In genomic region chr6:14634072-14634471, GRCh38 we compare ENCODE assay signal across 20 cellular contexts.
DNase-seq lines count a peak whose midpoint lies in the region; ATAC-seq and TF ChIP-seq lines count a peak whose summit lies in the region.
"Had no signal": no experiment of that assay in that cellular context is flagged by ENCODE, and none has a peak within 500 bp of the region (broad histone marks: within the 10 kb centered on the region; RNA-seq: fewer than 3 reads in every experiment).

No MANE protein-coding gene starts in this region.

- H2AK5ac ChIP-seq in mesendoderm (ENCODE audit: low read length) = no peak overlapping the region

- H2BK5ac ChIP-seq in mesendoderm (ENCODE audit: low read length) = no peak overlapping the region

- H3K27me3 ChIP-seq in CD4-positive, CD25-positive, alpha-beta regulatory T cell (ENCODE audit: control insufficient read depth, insufficient read depth, low read length) = no peaks in the 10 kb centered on the region
- H3K27me3 ChIP-seq in mesendoderm (ENCODE audit: insufficient read depth, low read length, poor library complexity) = no peaks in the 10 kb centered on the region
- no peaks in the 10 kb centered on the region for H3K27me3 ChIP-seq in MG63
- no peaks in the 10 kb centered on the region for H3K27me3 ChIP-seq in PC-3 (ENCODE audit: low read length)
- H3K27me3 ChIP-seq: brain microvascular endothelial cell, right atrium auricular region, SJSA1 had no signal

- peak overlapping the region; percentile 72 for H3K4ac ChIP-seq in mesendoderm (ENCODE audit: low read depth, low read length)

- no peaks in the 10 kb centered on the region for H3F3A ChIP-seq in PC-3 (ENCODE audit: low read length, unreplicated experiment)

- H3K79me2 ChIP-seq in mesendoderm (ENCODE audit: control insufficient read depth, insufficient read depth, low read length) (no peaks in the 10 kb centered on the region), PC-3 (ENCODE audit: low read length) (no peaks in the 10 kb centered on the region)

- H3K4me3 ChIP-seq in CD4-positive, CD25-positive, alpha-beta regulatory T cell (ENCODE audit: low read depth, low read length) = peak overlapping the region; percentile 15
- H3K4me3 ChIP-seq in mesendoderm (ENCODE audit: low read length) (no peak overlapping the region), MG63 (no peak overlapping the region), PC-3 (ENCODE audit: low read length) (no peak overlapping the region)
- H3K4me3 ChIP-seq: right atrium auricular region, SJSA1, tibial artery had no signal

- H3K27ac ChIP-seq in CD4-positive, CD25-positive, alpha-beta regulatory T cell (ENCODE audit: insufficient read depth, low read length, poor library complexity, severe bottlenecking) = no peak overlapping the region
- H3K27ac ChIP-seq in mesendoderm (ENCODE audit: low read depth, low read length) = no peak overlapping the region
- no peak overlapping the region for H3K27ac ChIP-seq in PC-3 (ENCODE audit: low read length)
- H3K27ac ChIP-seq: brain microvascular endothelial cell, right atrium auricular region, SJSA1, tibial artery had no signal

- H3K4me2 ChIP-seq in mesendoderm (ENCODE audit: low read length) (no peak overlapping the region), PC-3 (ENCODE audit: low read length) (no peak overlapping the region)

- H3K23ac ChIP-seq in mesendoderm (ENCODE audit: low read length) = no peak overlapping the region

- H2BK120ac ChIP-seq in mesendoderm (ENCODE audit: low read depth, low read length) = no peak overlapping the region

- peak; percentile 55 for DNase-seq in activated CD4-positive, alpha-beta T cell treated with anti-CD3 and anti-CD28 coated beads for 36 hours
- no peak for DNase-seq in activated CD4-positive, alpha-beta T cell treated with anti-CD3 and anti-CD28 coated beads, Interleukin-2, amount 50 U/mL, for 1 hour
- DNase-seq in CD4-positive, CD25-positive, alpha-beta regulatory T cell = peak in 1 of 3 donors; percentile 23
- no peak for DNase-seq in WTC11 (ENCODE audit: low spot score)
- DNase-seq in mesendoderm = no peak
- DNase-seq in RPMI8226 = no peak
- DNase-seq in MG63 = no peak
- DNase-seq in PC-3 = no peak
- DNase-seq: 8988T, brain microvascular endothelial cell, C1 segment of cervical spinal cord, KG1, left cardiac atrium, NCI-H1092, nucleus accumbens, OCI-M1, tibial artery had no signal

- CTCF ChIA-PET in activated CD4-positive, alpha-beta T cell treated with anti-CD3 and anti-CD28 coated beads for 36 hours (lab: Charles Lee) = interaction anchor here (0.6 kb wide), 1 partner anchor 843 kb away, joined by 4 read pairs; no protein-coding TSS in a partner anchor
- CTCF ChIA-PET in WTC11 (lab: Charles Lee) (interaction anchor here (0.7 kb wide), 1 partner anchor 193 kb away, joined by 3 read pairs; no protein-coding TSS in a partner anchor), PC-3 (lab: Charles Lee) (no interaction called here)

- peak overlapping the region; percentile 75 for H3K4me3 Mint-ChIP-seq in activated CD4-positive, alpha-beta T cell treated with anti-CD3 and anti-CD28 coated beads for 36 hours
- H3K4me3 Mint-ChIP-seq in CD4-positive, CD25-positive, alpha-beta regulatory T cell = peak overlapping the region; percentile 23 to 81 (median 70)
- no peak overlapping the region for H3K4me3 Mint-ChIP-seq in WTC11
- H3K4me3 Mint-ChIP-seq: mesothelial cell of epicardium had no signal

- H3K36me3 Mint-ChIP-seq in activated CD4-positive, alpha-beta T cell treated with anti-CD3 and anti-CD28 coated beads for 36 hours (ENCODE audit: low read depth) = peaks cover 4% of the 10 kb centered on the region
- H3K36me3 Mint-ChIP-seq in CD4-positive, CD25-positive, alpha-beta regulatory T cell = no peaks in the 10 kb centered on the region
- H3K36me3 Mint-ChIP-seq in WTC11 = no peaks in the 10 kb centered on the region
- H3K36me3 Mint-ChIP-seq: mesothelial cell of epicardium had no signal

- H3K36me3 ChIP-seq in CD4-positive, CD25-positive, alpha-beta regulatory T cell (ENCODE audit: control insufficient read depth, insufficient read depth, low read length) = no peaks in the 10 kb centered on the region
- H3K36me3 ChIP-seq in mesendoderm (ENCODE audit: control insufficient read depth, insufficient read depth, low read length) = no peaks in the 10 kb centered on the region
- H3K36me3 ChIP-seq in MG63 = no peaks in the 10 kb centered on the region
- no peaks in the 10 kb centered on the region for H3K36me3 ChIP-seq in PC-3 (ENCODE audit: low read depth, low read length)
- H3K36me3 ChIP-seq: brain microvascular endothelial cell, right atrium auricular region, SJSA1, tibial artery had no signal

- H3K9ac ChIP-seq in mesendoderm (ENCODE audit: low read length) (no peak overlapping the region), PC-3 (ENCODE audit: low read length) (no peak overlapping the region)

- no peaks in the 10 kb centered on the region for H4K20me1 ChIP-seq in PC-3 (ENCODE audit: low read length)

- no CpG with 5 or more reads among the region's 9 CpGs for WGBS in mesendoderm (ENCODE audit: extremely low coverage, insufficient coverage, low lambda C conversion rate)

- no peak overlapping the region for H2BK15ac ChIP-seq in mesendoderm (replicated peaks; ENCODE audit: low read depth)

- H3K4me1 ChIP-seq in CD4-positive, CD25-positive, alpha-beta regulatory T cell (ENCODE audit: control insufficient read depth, insufficient read depth, low read length, poor library complexity, severe bottlenecking) = peaks cover 33% of the 10 kb centered on the region
- H3K4me1 ChIP-seq in mesendoderm (ENCODE audit: control insufficient read depth, low read depth, low read length) = peaks cover 1% of the 10 kb centered on the region
- H3K4me1 ChIP-seq in PC-3 (ENCODE audit: insufficient read depth, low read length) = peaks cover 12% of the 10 kb centered on the region

- H2AFZ ChIP-seq in PC-3 (ENCODE audit: low read length) = no peak overlapping the region

- no peaks in the 10 kb centered on the region for H3K9me3 Mint-ChIP-seq in activated CD4-positive, alpha-beta T cell treated with anti-CD3 and anti-CD28 coated beads for 36 hours (ENCODE audit: low read depth)
- H3K9me3 Mint-ChIP-seq in CD4-positive, CD25-positive, alpha-beta regulatory T cell = peaks cover 0 to 3% (median 0%) of the 10 kb centered on the region in 7 donors
- H3K9me3 Mint-ChIP-seq in WTC11 = no peaks in the 10 kb centered on the region
- H3K9me3 Mint-ChIP-seq: mesothelial cell of epicardium had no signal

- BruUV-seq in PC-3 (replicated peaks; lab: Mats Ljungman, UMichigan) = no TSS peak

- POLR2A ChIA-PET in activated CD4-positive, alpha-beta T cell treated with anti-CD3 and anti-CD28 coated beads for 36 hours (lab: Charles Lee) = interaction anchor here (0.6 kb wide), 1 partner anchor 35 kb away, joined by 3 read pairs; no protein-coding TSS in a partner anchor
- POLR2A ChIA-PET in WTC11 (lab: Charles Lee) (no interaction called here), PC-3 (lab: Charles Lee; ENCODE audit: unreplicated experiment) (no interaction called here)

- H3K4me1 Mint-ChIP-seq in activated CD4-positive, alpha-beta T cell treated with anti-CD3 and anti-CD28 coated beads for 36 hours = peaks cover 55% of the 10 kb centered on the region
- peaks cover 17 to 45% (median 39%) of the 10 kb centered on the region in 4 donors for H3K4me1 Mint-ChIP-seq in CD4-positive, CD25-positive, alpha-beta regulatory T cell
- H3K4me1 Mint-ChIP-seq in WTC11 = peaks cover 61% of the 10 kb centered on the region

- no peaks in the 10 kb centered on the region for H3K79me1 ChIP-seq in mesendoderm (ENCODE audit: low read length)

- H3K27ac Mint-ChIP-seq in activated CD4-positive, alpha-beta T cell treated with anti-CD3 and anti-CD28 coated beads for 36 hours = peak overlapping the region; percentile 93
- no peak overlapping the region for H3K27ac Mint-ChIP-seq in CD4-positive, CD25-positive, alpha-beta regulatory T cell
- peak overlapping the region; percentile 82; the same call in 1 of the 2 replicates for H3K27ac Mint-ChIP-seq in WTC11
- H3K27ac Mint-ChIP-seq: mesothelial cell of epicardium had no signal

- H3K9me3 ChIP-seq in CD4-positive, CD25-positive, alpha-beta regulatory T cell (ENCODE audit: control insufficient read depth in 2 of 2, low read length in 2 of 2) = no peaks in the 10 kb centered on the region
- no peaks in the 10 kb centered on the region for H3K9me3 ChIP-seq in MG63
- no peaks in the 10 kb centered on the region for H3K9me3 ChIP-seq in PC-3 (ENCODE audit: low read length)
- H3K9me3 ChIP-seq: right atrium auricular region, SJSA1, tibial artery had no signal

- H4K8ac ChIP-seq in mesendoderm (ENCODE audit: low read depth, low read length) = no peak overlapping the region

- H3K9me2 ChIP-seq in PC-3 (replicated peaks; ENCODE audit: low read length) = no peaks in the 10 kb centered on the region

- H3K27me3 Mint-ChIP-seq in activated CD4-positive, alpha-beta T cell treated with anti-CD3 and anti-CD28 coated beads for 36 hours = no peaks in the 10 kb centered on the region
- H3K27me3 Mint-ChIP-seq in CD4-positive, CD25-positive, alpha-beta regulatory T cell = no peaks in the 10 kb centered on the region
- H3K27me3 Mint-ChIP-seq in WTC11 (ENCODE audit: low read depth) = no peaks in the 10 kb centered on the region

- intact Hi-C loops in activated CD4-positive, alpha-beta T cell treated with anti-CD3 and anti-CD28 coated beads for 36 hours (cut with DNase I, micrococcal nuclease) = loop anchor here in 1 of 2 experiments (2.0 kb wide), 1 partner anchor 423 kb away; no protein-coding TSS in a partner anchor
- intact Hi-C loops in PC-3 (cut with micrococcal nuclease) = no loop called here

- H3K18ac ChIP-seq in mesendoderm (ENCODE audit: low read length) = no peak overlapping the region

- ATAC-seq in activated CD4-positive, alpha-beta T cell treated with anti-CD3 and anti-CD28 coated beads for 36 hours = no peak
- ATAC-seq in CD4-positive, CD25-positive, alpha-beta regulatory T cell (ENCODE audit: low read depth in 2 of 2) = no peak
- ATAC-seq in WTC11 (no peak), PC-3 (no peak)
- ATAC-seq: left cardiac atrium had no signal

- no peak overlapping the region for H3K56ac ChIP-seq in mesendoderm (ENCODE audit: low read length)

- TF ChIP-seq CTCF in WTC11 (IDR thresholded peaks at IDR 0.05) (no peak), PC-3 (conservative IDR thresholded peaks at IDR 0.05; ENCODE audit: low read depth, low read length) (no peak)

- H4K5ac ChIP-seq in mesendoderm (ENCODE audit: low read length) = no peak overlapping the region

TF ChIP-seq in WTC11, 78 proteins besides CTCF, POLR2A, EP300 and RAD21 (continues in another document):
- TF ChIP-seq EMX1 (CRISPR knock-in tag; IDR thresholded peaks at IDR 0.05) (no peak), ATF3 (CRISPR knock-in tag; conservative IDR thresholded peaks at IDR 0.05) (no peak), FOXJ3 (CRISPR knock-in tag; IDR thresholded peaks at IDR 0.05; ENCODE audit: borderline replicate concordance) (no peak), ZNF219 (CRISPR knock-in tag; IDR thresholded peaks at IDR 0.05; ENCODE audit: borderline replicate concordance) (no peak), NR3C1 (CRISPR knock-in tag; conservative IDR thresholded peaks at IDR 0.05; ENCODE audit: low read depth) (no peak), ETV6 (CRISPR knock-in tag; IDR thresholded peaks at IDR 0.05) (no peak), ZNF416 (CRISPR knock-in tag; IDR thresholded peaks at IDR 0.05) (no peak)

Comparison
In these comparisons a context has a peak if more than half of its experiments do, and no peak if none do; other contexts are left out.
1. H3K27ac Mint-ChIP-seq: peak in activated CD4-positive, alpha-beta T cell treated with anti-CD3 and anti-CD28 coated beads for 36 hours (single experiment) and WTC11 (single experiment); none in CD4-positive, CD25-positive, alpha-beta regulatory T cell (0 of 3).